In the genomic region with DNA sequence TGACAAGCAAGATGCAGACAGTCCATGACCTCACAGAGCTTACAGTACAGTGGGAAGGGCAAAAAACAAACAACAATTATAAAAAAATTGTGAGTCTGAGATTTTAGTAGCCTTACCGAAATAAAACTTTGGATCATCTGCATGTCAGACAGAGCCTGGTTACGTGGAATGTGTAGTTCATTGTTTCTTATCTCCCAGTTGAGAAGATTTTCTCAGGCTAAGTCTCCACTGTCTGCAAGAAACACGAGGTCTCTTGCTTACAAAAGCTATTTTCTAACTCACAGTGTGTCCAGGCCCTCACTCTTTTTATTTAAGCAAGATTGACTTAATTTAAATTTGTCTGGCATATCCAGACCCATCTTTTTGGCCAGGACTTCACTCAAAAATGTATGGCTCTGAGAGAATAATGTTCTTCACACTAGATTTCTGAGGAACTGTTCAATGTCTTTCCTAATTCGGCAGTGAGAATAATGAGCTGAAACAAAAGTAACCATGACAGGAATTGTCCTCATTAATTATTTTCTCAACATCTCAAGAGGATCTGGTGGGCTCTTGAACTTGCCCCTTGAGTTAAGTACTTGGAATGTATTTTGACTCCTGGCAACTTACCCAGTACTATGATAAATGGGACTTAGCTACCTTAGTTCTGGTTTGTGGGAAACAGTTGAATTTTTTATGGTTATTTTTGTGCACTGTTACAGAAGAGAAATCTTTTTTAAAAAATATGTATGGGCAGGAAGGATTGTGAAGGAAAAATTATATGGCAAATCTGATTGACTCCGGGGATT, we compare ENCODE assay signal across 14 cellular contexts.
"Had no signal": no experiment of that assay in that cellular context is flagged by ENCODE, and none has a peak within 500 bp of the region (broad histone marks: within the 10 kb centered on the region; RNA-seq: fewer than 3 reads in every experiment).

No MANE protein-coding gene starts in this region.

- H3K27me3 ChIP-seq: body of pancreas, right atrium auricular region, tibial nerve had no signal

- H3K9me3 ChIP-seq: body of pancreas, right atrium auricular region, tibial nerve had no signal

- H3K27ac ChIP-seq: body of pancreas, right atrium auricular region, tibial nerve, WERI-Rb-1 had no signal

- ATAC-seq: activated T-cell treated with anti-CD3 and anti-CD28 coated beads, Interleukin-2, amount 50 U/mL, for 72 hours; body of pancreas; natural killer cell; stimulated activated naive CD8-positive, alpha-beta T cell treated with anti-CD3 and anti-CD28 coated beads, Interleukin-15, Interleukin-2, amounts not matched to agents 100 U/mL and 50 U/mL, for 24 hours had no signal

- DNase-seq: activated CD4-positive, alpha-beta T cell treated with anti-CD3 and anti-CD28 coated beads, Interleukin-2, amount 50 U/mL, for 4 hours; activated effector memory CD4-positive, alpha-beta T cell treated with anti-CD3 and anti-CD28 coated beads, Interleukin-2, amount 50 U/mL, for 16 hours; activated naive CD4-positive, alpha-beta T cell treated with anti-CD3 and anti-CD28 coated beads, Interleukin-2, amount 50 U/mL, for 16 hours; activated T-cell treated with anti-CD3 and anti-CD28 coated beads, Interleukin-2, amount 50 U/mL, for 72 hours; body of pancreas; effector CD4-positive, alpha-beta T cell; immature natural killer cell; natural killer cell; occipital lobe; stimulated activated naive CD8-positive, alpha-beta T cell treated with anti-CD3 and anti-CD28 coated beads, Interleukin-15, Interleukin-2, amounts not matched to agents 100 U/mL and 50 U/mL, for 24 hours; substantia nigra; WERI-Rb-1 had no signal

- H3K4me3 ChIP-seq: body of pancreas, right atrium auricular region, tibial nerve had no signal

- H3K36me3 ChIP-seq: right atrium auricular region, tibial nerve, WERI-Rb-1 had no signal

- H3K4me1 ChIP-seq: body of pancreas, right atrium auricular region, tibial nerve had no signal
